In genomic region chr3:35639251-35640185, GRCh38 we compare ENCODE assay signal across 8 cellular contexts. TPM values are rescaled to one million over a fixed set of nuclear protein-coding genes. Genes with fewer than 3 reads are reported as not detected.
A peak's percentile ranks its signal among the peaks of the same experiment; 100 is the strongest.
DNase-seq lines count a peak whose midpoint lies in the region; ATAC-seq and TF ChIP-seq lines count a peak whose summit lies in the region.

Gene ARPP21, plus strand, starts transcription at chr3:35639525. Its CDS starts 42,227 bp downstream, at chr3:35681752.

- no TSS peak for BruUV-seq in Panc1 (replicated peaks; lab: Mats Ljungman, UMichigan)

- peaks cover 24% of the 10 kb centered on the region for H3K27me3 ChIP-seq in AG04450 (ENCODE audit: control insufficient read depth, insufficient read depth, low read length)
- peaks cover 8% of the 10 kb centered on the region for H3K27me3 ChIP-seq in Panc1 (ENCODE audit: control insufficient read depth, insufficient read depth, low read length)
- H3K27me3 ChIP-seq in aorta (ENCODE audit: control insufficient read depth in 1 of 2, insufficient read depth in 2 of 2, low read length in 1 of 2): no peaks in the 10 kb centered on the region

- POLR2A ChIA-PET in AG04450 (lab: Yijun Ruan, JAX) (no interaction called here), Panc1 (lab: Charles Lee) (no interaction called here)

- H3K9me3 ChIP-seq in AG04450 (ENCODE audit: control insufficient read depth, insufficient read depth, low read length) (peaks cover 7% of the 10 kb centered on the region), Panc1 (ENCODE audit: control insufficient read depth, insufficient read depth, low read depth, low read length) (no peaks in the 10 kb centered on the region), aorta (ENCODE audit: control insufficient read depth, low read length) (no peaks in the 10 kb centered on the region)

- CTCF ChIA-PET in AG04450 (lab: Charles Lee): no interaction called here
- CTCF ChIA-PET in Panc1 (lab: Charles Lee): no interaction called here

- H3K4me1 ChIP-seq in Panc1 (ENCODE audit: control insufficient read depth, insufficient read depth, low read length) (no peaks in the 10 kb centered on the region), aorta (ENCODE audit: control insufficient read depth in 1 of 2, insufficient read depth in 2 of 2, low read length in 2 of 2) (no peaks in the 10 kb centered on the region)

- ATAC-seq in GM18498 (IDR thresholded peaks at IDR 0.05; ENCODE audit: unreplicated experiment) (peak; percentile 64), Panc1 (peak; percentile 83), aorta (ENCODE audit: low FRiP score) (peak; percentile 72)

- WGBS in aorta, 2 donors: 1% methylated on average over 83 of the region's 83 CpGs

- intact Hi-C loops in Panc1 (cut with micrococcal nuclease; ENCODE audit: unreplicated experiment) (no loop called here), aorta (cut with DNase I) (no loop called here)

- H3K36me3 ChIP-seq in Panc1 (ENCODE audit: control insufficient read depth, insufficient read depth, low read length) (no peaks in the 10 kb centered on the region), aorta (ENCODE audit: control insufficient read depth in 1 of 2, insufficient read depth in 2 of 2, low read length in 1 of 2) (no peaks in the 10 kb centered on the region)

- H3K27ac ChIP-seq in AG04450 (ENCODE audit: low read depth, low read length) (no peak within 1 kb of the TSS), Panc1 (ENCODE audit: low read length) (no peak within 1 kb of the TSS), aorta (ENCODE audit: low read depth in 1 of 2, low read length in 2 of 2) (no peak within 1 kb of the TSS)

- no peak for DNase-seq in AG04450 (ENCODE audit: low read depth, low spot score)
- DNase-seq in Panc1 (ENCODE audit: low read depth, low spot score): no peak
- DNase-seq in epithelial cell of proximal tubule (ENCODE audit: low read depth): no peak
- DNase-seq in middle frontal gyrus (ENCODE audit: extremely low spot score, low spot score): peak; percentile 43
- peak in 1 of 2 donors; percentile 79 for DNase-seq in aorta
- no peak for DNase-seq in MV-4-11 (lab: John Stamatoyannopoulos, UW)
- DNase-seq in T1000 (lab: John Stamatoyannopoulos, UW): no peak

- in situ Hi-C loops in Panc1 (cut with HindIII; ENCODE audit: low pct_unique_long_range_greater_than_20kb, low sequenced_read_pairs): no loop called here

- no peak for TF ChIP-seq CTCF in AG04450 (IDR thresholded peaks at IDR 0.05; ENCODE audit: low read depth, low read length)
- no peak for TF ChIP-seq CTCF in Panc1 (IDR thresholded peaks at IDR 0.05)
- no peak for TF ChIP-seq CTCF in epithelial cell of proximal tubule (conservative IDR thresholded peaks at IDR 0.05; ENCODE audit: low read depth, low read length)

- H3K4me3 ChIP-seq in AG04450 (ENCODE audit: low read depth, low read length) (peak within 1 kb of the TSS; percentile 45), Panc1 (ENCODE audit: low read depth in 2 of 2, low read length in 2 of 2) (peak within 1 kb of the TSS; percentile 36 to 53), epithelial cell of proximal tubule (ENCODE audit: low read depth, low read length) (peak within 1 kb of the TSS; percentile 63), aorta (ENCODE audit: low read length in 2 of 2) (peak within 1 kb of the TSS; percentile 29)

RNA-seq across cellular contexts. Expression of gene ARPP21, which starts in this region (rescaled TPM):
- polyA plus RNA-seq in AG04450 (2011; rRNA removed): not detected in 2 replicates
- polyA minus RNA-seq in AG04450 (2011; rRNA and poly(A)+ RNA removed): not detected in 2 replicates
- not detected for total RNA-seq in Panc1 (2021; ENCODE audit: unreplicated experiment)
- not detected for polyA plus RNA-seq in Panc1 (2012; ENCODE audit: insufficient read length)
- total RNA-seq in epithelial cell of proximal tubule: not detected in 2 replicates
- total RNA-seq in aorta: 1 to 10 TPM; 1.8 to 3.0 TPM
- 1 to 10 TPM; 6.9 to 9.5 TPM for polyA plus RNA-seq in aorta

Comparison
In these comparisons a context has a peak if more than half of its experiments do, and no peak if none do; other contexts are left out.
1. Peak in ATAC-seq and H3K4me3 ChIP-seq in Panc1; RNA of the gene not detected or under 1 TPM.